20 cellular contexts compared by ENCODE assay signal in genomic region chr19:47492137-47492533, GRCh38. TPM values are rescaled to one million over a fixed set of nuclear protein-coding genes. Genes with fewer than 3 reads are reported as not detected.
DNase-seq lines count a peak whose midpoint lies in the region; ATAC-seq lines count a peak whose summit lies in the region.
"Had no signal": no experiment of that assay in that cellular context is flagged by ENCODE, and none has a peak within 500 bp of the region (broad histone marks: within the 10 kb centered on the region; RNA-seq: fewer than 3 reads in every experiment).

No MANE protein-coding gene starts in this region.

- intact Hi-C loops in activated CD4-positive, alpha-beta T cell treated with anti-CD3 and anti-CD28 coated beads, Interleukin-2, amount 10 ng/mL, durations not matched to agents 24 days and 14 days (cut with micrococcal nuclease), result no loop called here

- H3K4me3 Mint-ChIP-seq in activated CD4-positive, alpha-beta T cell treated with anti-CD3 and anti-CD28 coated beads, Interleukin-2, amount 10 ng/mL, durations not matched to agents 24 days and 14 days, result no peak overlapping the region
- H3K4me3 Mint-ChIP-seq in immature natural killer cell, result peak overlapping the region in 1 of 5 donors; percentile 42
- H3K4me3 Mint-ChIP-seq in stimulated activated effector memory CD8-positive, alpha-beta T cell treated with anti-CD3 and anti-CD28 coated beads, Interleukin-12 subunit alpha, Interleukin-12 subunit beta, amount 100 ng/mL, for 72 hours, result no peak overlapping the region
- H3K4me3 Mint-ChIP-seq: B cell had no signal

- H3K27ac Mint-ChIP-seq in activated CD4-positive, alpha-beta T cell treated with anti-CD3 and anti-CD28 coated beads, Interleukin-2, amount 10 ng/mL, durations not matched to agents 24 days and 14 days, result peak overlapping the region; percentile 53
- H3K27ac Mint-ChIP-seq in immature natural killer cell, result peak overlapping the region in 4 of 6 donors; percentile 30 to 49 (median 38)
- H3K27ac Mint-ChIP-seq in stimulated activated effector memory CD8-positive, alpha-beta T cell treated with anti-CD3 and anti-CD28 coated beads, Interleukin-12 subunit alpha, Interleukin-12 subunit beta, amount 100 ng/mL, for 72 hours, result peak overlapping the region; percentile 37
- H3K27ac Mint-ChIP-seq: B cell had no signal

- H3K27ac ChIP-seq in angular gyrus (ENCODE audit: low read depth, low read length), result peak overlapping the region; percentile 67
- H3K27ac ChIP-seq: SJCRH30 had no signal

- H3K36me3 Mint-ChIP-seq in activated CD4-positive, alpha-beta T cell treated with anti-CD3 and anti-CD28 coated beads, Interleukin-2, amount 10 ng/mL, durations not matched to agents 24 days and 14 days (ENCODE audit: low read depth), result peaks cover 37% of the 10 kb centered on the region
- H3K36me3 Mint-ChIP-seq in immature natural killer cell, result peaks cover 0 to 10% (median 4%) of the 10 kb centered on the region in 3 donors
- H3K36me3 Mint-ChIP-seq in stimulated activated effector memory CD8-positive, alpha-beta T cell treated with anti-CD3 and anti-CD28 coated beads, Interleukin-12 subunit alpha, Interleukin-12 subunit beta, amount 100 ng/mL, for 72 hours, result peaks cover 26% of the 10 kb centered on the region

- no peak for DNase-seq in activated CD4-positive, alpha-beta T cell treated with anti-CD3 and anti-CD28 coated beads, Interleukin-2, amount 10 ng/mL, durations not matched to agents 24 days and 14 days
- no peak for DNase-seq in activated CD4-positive, alpha-beta T cell treated with anti-CD3 and anti-CD28 coated beads for 1 hour
- no peak for DNase-seq in immature natural killer cell
- DNase-seq in stimulated activated effector memory CD8-positive, alpha-beta T cell treated with anti-CD3 and anti-CD28 coated beads, Interleukin-12 subunit alpha, Interleukin-12 subunit beta, amount 100 ng/mL, for 72 hours (ENCODE audit: low spot score in 2 of 2), result no peak
- no peak for DNase-seq in NCI-H146 treated with DMSO at 0.1 percent for 48 hours (lab: John Stamatoyannopoulos, UW; ENCODE audit: unreplicated experiment)
- DNase-seq in H4 (ENCODE audit: low spot score), result no peak
- no peak for DNase-seq in UCSD-AML1 (lab: John Stamatoyannopoulos, UW; ENCODE audit: unreplicated experiment)
- DNase-seq: COR-L47, DMS153, KG1, MV-4-11, NCI-H1930, NCI-H2171, NCI-H526, PC-3, RPMI8226, SJCRH30 had no signal

- ATAC-seq in stimulated activated effector memory CD8-positive, alpha-beta T cell treated with anti-CD3 and anti-CD28 coated beads, Interleukin-12 subunit alpha, Interleukin-12 subunit beta, amount 100 ng/mL, for 72 hours, result no peak
- ATAC-seq: PC-3 had no signal

- H3K4me1 Mint-ChIP-seq in activated CD4-positive, alpha-beta T cell treated with anti-CD3 and anti-CD28 coated beads, Interleukin-2, amount 10 ng/mL, durations not matched to agents 24 days and 14 days, result peaks cover 4% of the 10 kb centered on the region
- H3K4me1 Mint-ChIP-seq in immature natural killer cell, result peaks cover 26 to 27% of the 10 kb centered on the region in 2 donors
- peaks cover 11% of the 10 kb centered on the region for H3K4me1 Mint-ChIP-seq in stimulated activated effector memory CD8-positive, alpha-beta T cell treated with anti-CD3 and anti-CD28 coated beads, Interleukin-12 subunit alpha, Interleukin-12 subunit beta, amount 100 ng/mL, for 72 hours

- H3K27me3 Mint-ChIP-seq in activated CD4-positive, alpha-beta T cell treated with anti-CD3 and anti-CD28 coated beads, Interleukin-2, amount 10 ng/mL, durations not matched to agents 24 days and 14 days, result no peaks in the 10 kb centered on the region
- peaks cover 13 to 16% (median 15%) of the 10 kb centered on the region in 3 donors for H3K27me3 Mint-ChIP-seq in immature natural killer cell (ENCODE audit: low read depth in 3 of 3)
- H3K27me3 Mint-ChIP-seq: B cell had no signal

- no peaks in the 10 kb centered on the region for H3K9me3 Mint-ChIP-seq in activated CD4-positive, alpha-beta T cell treated with anti-CD3 and anti-CD28 coated beads, Interleukin-2, amount 10 ng/mL, durations not matched to agents 24 days and 14 days
- H3K9me3 Mint-ChIP-seq in immature natural killer cell, result no peaks in the 10 kb centered on the region
- no peaks in the 10 kb centered on the region for H3K9me3 Mint-ChIP-seq in stimulated activated effector memory CD8-positive, alpha-beta T cell treated with anti-CD3 and anti-CD28 coated beads, Interleukin-12 subunit alpha, Interleukin-12 subunit beta, amount 100 ng/mL, for 72 hours

RNA-seq across cellular contexts. Expression of gene KPTN, which starts 8.1 kb away (rescaled TPM):
- total RNA-seq in activated CD4-positive, alpha-beta T cell treated with anti-CD3 and anti-CD28 coated beads, Interleukin-2, amount 10 ng/mL, durations not matched to agents 24 days and 14 days, result 10.1 and 12.2 TPM in 2 replicates
- 10 to 100 TPM in 1 of 3 donors, 1 to 10 TPM in 2; 5.0 to 25.7 (median 8.9) TPM for polyA plus RNA-seq in immature natural killer cell
- 9.2 and 10.6 TPM in 2 replicates for total RNA-seq in H4 (2014; rRNA removed; shearing (Covaris generic))

RNA-seq across cellular contexts. Expression of gene SLC8A2, which starts 20.4 kb away (rescaled TPM):
- total RNA-seq in activated CD4-positive, alpha-beta T cell treated with anti-CD3 and anti-CD28 coated beads, Interleukin-2, amount 10 ng/mL, durations not matched to agents 24 days and 14 days, result 0.05 TPM in 1 of 2 replicates, not detected in the other
- polyA plus RNA-seq in immature natural killer cell, result not detected
- total RNA-seq in H4 (2014; rRNA removed; shearing (Covaris generic)), result 0.19 TPM in 1 of 2 replicates, not detected in the other
- total RNA-seq: A172, B cell had no signal

RNA-seq across cellular contexts. Expression of gene NAPA, which starts 22.7 kb away (rescaled TPM):
- total RNA-seq in activated CD4-positive, alpha-beta T cell treated with anti-CD3 and anti-CD28 coated beads, Interleukin-2, amount 10 ng/mL, durations not matched to agents 24 days and 14 days, result 61.9 and 66.5 TPM in 2 replicates
- 100 to 1,000 TPM; 114 to 177 (median 146) TPM for polyA plus RNA-seq in immature natural killer cell
- 125 and 135 TPM in 2 replicates for total RNA-seq in H4 (2014; rRNA removed; shearing (Covaris generic))
